Comparison of ENCODE assay signal across 1 cellular context in the genomic region with DNA sequence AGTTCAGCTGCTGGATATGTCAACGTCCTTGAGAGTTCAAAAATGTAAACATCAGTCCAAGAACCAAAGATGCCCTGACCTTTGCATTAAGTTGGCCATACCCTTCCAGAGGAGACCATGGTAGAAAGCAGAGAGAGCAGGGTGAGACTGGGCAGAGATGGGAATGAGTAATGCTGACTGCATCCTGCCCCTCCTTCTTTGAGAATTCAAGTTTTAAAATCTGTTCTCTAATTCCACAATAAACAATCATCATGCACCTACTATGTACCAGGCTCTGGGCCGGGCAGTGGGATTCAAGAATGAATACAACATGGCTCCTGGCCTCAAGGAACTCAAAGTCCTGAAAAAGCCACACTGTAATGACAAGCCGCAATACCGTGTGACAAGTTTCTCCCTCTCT.
TF ChIP-seq lines count a peak whose summit lies in the region.

No MANE protein-coding gene starts in this region.

TF ChIP-seq in HepG2, 621 proteins besides CTCF, POLR2A, EP300 and RAD21:
- TF ChIP-seq BORCS8-MEF2B (CRISPR knock-in tag; IDR thresholded peaks at IDR 0.05) (no peak), ZNF20 (CRISPR knock-in tag; IDR thresholded peaks at IDR 0.05) (no peak), FOXK1 (CRISPR knock-in tag; IDR thresholded peaks at IDR 0.05; ENCODE audit: borderline replicate concordance, low read depth) (no peak), ZNF34 (CRISPR knock-in tag; IDR thresholded peaks at IDR 0.05; ENCODE audit: borderline replicate concordance) (no peak), ZNF644 (CRISPR knock-in tag; IDR thresholded peaks at IDR 0.05; ENCODE audit: low read depth) (0 out of 2 replicates have a peak, but pooled peaks have one; percentile 38), ZFAT (CRISPR knock-in tag; conservative IDR thresholded peaks at IDR 0.05) (no peak), MXI1 (IDR thresholded peaks at IDR 0.05; ENCODE audit: borderline replicate concordance, low read depth, low read length) (no peak), CCDC6 (CRISPR knock-in tag; IDR thresholded peaks at IDR 0.05) (no peak), ZBTB20 (CRISPR knock-in tag; IDR thresholded peaks at IDR 0.05; ENCODE audit: borderline replicate concordance, low read depth) (no peak), PHB2 (IDR thresholded peaks at IDR 0.05; ENCODE audit: partially characterized antibody) (no peak), ZNF672 (CRISPR knock-in tag; IDR thresholded peaks at IDR 0.05) (no peak), ZFX (CRISPR knock-in tag; IDR thresholded peaks at IDR 0.05; ENCODE audit: low read depth) (no peak), HNF4A (CRISPR knock-in tag; IDR thresholded peaks at IDR 0.05) (peak; percentile 44), NR2F6 (IDR thresholded peaks at IDR 0.05) (no peak), NR2F6 (CRISPR knock-in tag; IDR thresholded peaks at IDR 0.05) (0 out of 2 replicates have a peak, but pooled peaks have one; percentile 11), YEATS2 (CRISPR knock-in tag; IDR thresholded peaks at IDR 0.05; ENCODE audit: borderline replicate concordance) (no peak), FOSL1 (CRISPR knock-in tag; IDR thresholded peaks at IDR 0.05; ENCODE audit: borderline replicate concordance) (no peak), FOXA3 (CRISPR knock-in tag; IDR thresholded peaks at IDR 0.05) (peak; percentile 36; the same call in 1 of the 2 replicates)
- TF ChIP-seq, protein P1, sequence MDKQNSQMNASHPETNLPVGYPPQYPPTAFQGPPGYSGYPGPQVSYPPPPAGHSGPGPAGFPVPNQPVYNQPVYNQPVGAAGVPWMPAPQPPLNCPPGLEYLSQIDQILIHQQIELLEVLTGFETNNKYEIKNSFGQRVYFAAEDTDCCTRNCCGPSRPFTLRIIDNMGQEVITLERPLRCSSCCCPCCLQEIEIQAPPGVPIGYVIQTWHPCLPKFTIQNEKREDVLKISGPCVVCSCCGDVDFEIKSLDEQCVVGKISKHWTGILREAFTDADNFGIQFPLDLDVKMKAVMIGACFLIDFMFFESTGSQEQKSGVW (CRISPR knock-in tag; IDR thresholded peaks at IDR 0.05; ENCODE audit: borderline replicate concordance): no peak
- TF ChIP-seq, protein P2, sequence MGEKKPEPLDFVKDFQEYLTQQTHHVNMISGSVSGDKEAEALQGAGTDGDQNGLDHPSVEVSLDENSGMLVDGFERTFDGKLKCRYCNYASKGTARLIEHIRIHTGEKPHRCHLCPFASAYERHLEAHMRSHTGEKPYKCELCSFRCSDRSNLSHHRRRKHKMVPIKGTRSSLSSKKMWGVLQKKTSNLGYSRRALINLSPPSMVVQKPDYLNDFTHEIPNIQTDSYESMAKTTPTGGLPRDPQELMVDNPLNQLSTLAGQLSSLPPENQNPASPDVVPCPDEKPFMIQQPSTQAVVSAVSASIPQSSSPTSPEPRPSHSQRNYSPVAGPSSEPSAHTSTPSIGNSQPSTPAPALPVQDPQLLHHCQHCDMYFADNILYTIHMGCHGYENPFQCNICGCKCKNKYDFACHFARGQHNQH (CRISPR knock-in tag; IDR thresholded peaks at IDR 0.05): no peak
- TF ChIP-seq, protein P3, sequence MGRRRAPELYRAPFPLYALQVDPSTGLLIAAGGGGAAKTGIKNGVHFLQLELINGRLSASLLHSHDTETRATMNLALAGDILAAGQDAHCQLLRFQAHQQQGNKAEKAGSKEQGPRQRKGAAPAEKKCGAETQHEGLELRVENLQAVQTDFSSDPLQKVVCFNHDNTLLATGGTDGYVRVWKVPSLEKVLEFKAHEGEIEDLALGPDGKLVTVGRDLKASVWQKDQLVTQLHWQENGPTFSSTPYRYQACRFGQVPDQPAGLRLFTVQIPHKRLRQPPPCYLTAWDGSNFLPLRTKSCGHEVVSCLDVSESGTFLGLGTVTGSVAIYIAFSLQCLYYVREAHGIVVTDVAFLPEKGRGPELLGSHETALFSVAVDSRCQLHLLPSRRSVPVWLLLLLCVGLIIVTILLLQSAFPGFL (CRISPR knock-in tag; IDR thresholded peaks at IDR 0.05): no peak
- TF ChIP-seq, protein P4, sequence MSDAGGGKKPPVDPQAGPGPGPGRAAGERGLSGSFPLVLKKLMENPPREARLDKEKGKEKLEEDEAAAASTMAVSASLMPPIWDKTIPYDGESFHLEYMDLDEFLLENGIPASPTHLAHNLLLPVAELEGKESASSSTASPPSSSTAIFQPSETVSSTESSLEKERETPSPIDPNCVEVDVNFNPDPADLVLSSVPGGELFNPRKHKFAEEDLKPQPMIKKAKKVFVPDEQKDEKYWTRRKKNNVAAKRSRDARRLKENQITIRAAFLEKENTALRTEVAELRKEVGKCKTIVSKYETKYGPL (CRISPR knock-in tag; IDR thresholded peaks at IDR 0.05): no peak
- TF ChIP-seq, protein P5, sequence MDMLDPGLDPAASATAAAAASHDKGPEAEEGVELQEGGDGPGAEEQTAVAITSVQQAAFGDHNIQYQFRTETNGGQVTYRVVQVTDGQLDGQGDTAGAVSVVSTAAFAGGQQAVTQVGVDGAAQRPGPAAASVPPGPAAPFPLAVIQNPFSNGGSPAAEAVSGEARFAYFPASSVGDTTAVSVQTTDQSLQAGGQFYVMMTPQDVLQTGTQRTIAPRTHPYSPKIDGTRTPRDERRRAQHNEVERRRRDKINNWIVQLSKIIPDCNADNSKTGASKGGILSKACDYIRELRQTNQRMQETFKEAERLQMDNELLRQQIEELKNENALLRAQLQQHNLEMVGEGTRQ (IDR thresholded peaks at IDR 0.05; ENCODE audit: low read depth, low read length): no peak
- TF ChIP-seq, protein P5 (CRISPR knock-in tag; IDR thresholded peaks at IDR 0.05; ENCODE audit: borderline replicate concordance): no peak
- TF ChIP-seq, protein P6, sequence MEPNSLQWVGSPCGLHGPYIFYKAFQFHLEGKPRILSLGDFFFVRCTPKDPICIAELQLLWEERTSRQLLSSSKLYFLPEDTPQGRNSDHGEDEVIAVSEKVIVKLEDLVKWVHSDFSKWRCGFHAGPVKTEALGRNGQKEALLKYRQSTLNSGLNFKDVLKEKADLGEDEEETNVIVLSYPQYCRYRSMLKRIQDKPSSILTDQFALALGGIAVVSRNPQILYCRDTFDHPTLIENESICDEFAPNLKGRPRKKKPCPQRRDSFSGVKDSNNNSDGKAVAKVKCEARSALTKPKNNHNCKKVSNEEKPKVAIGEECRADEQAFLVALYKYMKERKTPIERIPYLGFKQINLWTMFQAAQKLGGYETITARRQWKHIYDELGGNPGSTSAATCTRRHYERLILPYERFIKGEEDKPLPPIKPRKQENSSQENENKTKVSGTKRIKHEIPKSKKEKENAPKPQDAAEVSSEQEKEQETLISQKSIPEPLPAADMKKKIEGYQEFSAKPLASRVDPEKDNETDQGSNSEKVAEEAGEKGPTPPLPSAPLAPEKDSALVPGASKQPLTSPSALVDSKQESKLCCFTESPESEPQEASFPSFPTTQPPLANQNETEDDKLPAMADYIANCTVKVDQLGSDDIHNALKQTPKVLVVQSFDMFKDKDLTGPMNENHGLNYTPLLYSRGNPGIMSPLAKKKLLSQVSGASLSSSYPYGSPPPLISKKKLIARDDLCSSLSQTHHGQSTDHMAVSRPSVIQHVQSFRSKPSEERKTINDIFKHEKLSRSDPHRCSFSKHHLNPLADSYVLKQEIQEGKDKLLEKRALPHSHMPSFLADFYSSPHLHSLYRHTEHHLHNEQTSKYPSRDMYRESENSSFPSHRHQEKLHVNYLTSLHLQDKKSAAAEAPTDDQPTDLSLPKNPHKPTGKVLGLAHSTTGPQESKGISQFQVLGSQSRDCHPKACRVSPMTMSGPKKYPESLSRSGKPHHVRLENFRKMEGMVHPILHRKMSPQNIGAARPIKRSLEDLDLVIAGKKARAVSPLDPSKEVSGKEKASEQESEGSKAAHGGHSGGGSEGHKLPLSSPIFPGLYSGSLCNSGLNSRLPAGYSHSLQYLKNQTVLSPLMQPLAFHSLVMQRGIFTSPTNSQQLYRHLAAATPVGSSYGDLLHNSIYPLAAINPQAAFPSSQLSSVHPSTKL (CRISPR knock-in tag; IDR thresholded peaks at IDR 0.05): peak; percentile 18; the same call in 1 of the 2 replicates
